Comparison of ENCODE assay signal across 9 cellular contexts in the genomic region with DNA sequence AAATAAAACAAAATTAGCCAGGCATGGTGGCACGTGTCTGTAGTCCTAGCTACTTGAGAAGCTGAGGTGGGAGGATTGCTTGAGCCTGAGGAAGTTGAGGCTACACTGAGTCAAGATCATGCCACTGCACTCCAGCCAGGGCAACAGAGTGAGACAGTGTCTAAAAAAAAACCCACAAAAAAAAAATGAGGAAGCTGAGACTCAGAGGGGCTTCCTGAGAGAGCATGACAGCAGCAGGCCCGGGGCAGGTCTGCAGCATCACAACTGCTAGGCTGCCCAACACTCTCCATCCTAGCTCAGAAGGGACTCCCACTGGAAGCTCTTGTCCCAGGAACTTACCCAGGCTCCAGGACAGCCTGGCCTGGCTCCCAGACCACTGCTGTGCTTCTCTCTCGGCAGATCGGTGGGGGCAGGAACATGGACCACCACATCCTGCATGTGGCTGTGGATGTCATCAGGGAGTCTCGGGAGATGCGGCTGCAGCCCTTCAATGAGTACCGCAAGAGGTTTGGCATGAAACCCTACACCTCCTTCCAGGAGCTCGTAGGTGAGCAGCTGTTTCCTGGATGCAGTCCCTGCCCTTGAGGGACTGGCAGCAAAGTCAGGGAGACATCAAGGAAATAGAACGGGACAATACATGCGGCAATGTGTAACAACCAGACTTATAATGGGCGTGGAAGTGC. TPM values are rescaled to one million over a fixed set of nuclear protein-coding genes. Genes with fewer than 3 reads are reported as not detected.
DNase-seq lines count a peak whose midpoint lies in the region; ATAC-seq and TF ChIP-seq lines count a peak whose summit lies in the region.
"Had no signal": no experiment of that assay in that cellular context is flagged by ENCODE, and none has a peak within 500 bp of the region (broad histone marks: within the 10 kb centered on the region; RNA-seq: fewer than 3 reads in every experiment).

No MANE protein-coding gene starts in this region.

- peaks cover 14% of the 10 kb centered on the region for H3K4me1 ChIP-seq in OCI-LY1 (ENCODE audit: insufficient read depth, low read length, severe bottlenecking)
- H3K4me1 ChIP-seq in lung (ENCODE audit: control insufficient read depth in 2 of 2, insufficient read depth in 2 of 2, low read length in 2 of 2): no peaks in the 10 kb centered on the region
- H3K4me1 ChIP-seq in A673 (ENCODE audit: insufficient read depth, low read length, poor library complexity, severe bottlenecking): no peaks in the 10 kb centered on the region
- H3K4me1 ChIP-seq: pancreas had no signal

- H3K27ac ChIP-seq in OCI-LY1 (ENCODE audit: low read depth, low read length, poor library complexity, severe bottlenecking) (no peak overlapping the region), lung (ENCODE audit: low read depth in 1 of 2, low read length in 1 of 2) (no peak overlapping the region), A673 (ENCODE audit: low read depth, low read length, poor library complexity, severe bottlenecking) (no peak overlapping the region)
- H3K27ac ChIP-seq: pancreas had no signal

- intact Hi-C loops in A673 (cut with micrococcal nuclease; ENCODE audit: unreplicated experiment): no loop called here

- CTCF ChIA-PET in A673 (lab: Charles Lee): no interaction called here

- H3K27me3 ChIP-seq in OCI-LY1 (ENCODE audit: insufficient read depth, low read length): no peaks in the 10 kb centered on the region; the same call in 1 of the 2 replicates
- no peaks in the 10 kb centered on the region for H3K27me3 ChIP-seq in lung (ENCODE audit: control insufficient read depth, insufficient read depth)
- H3K27me3 ChIP-seq in A673 (replicated peaks; ENCODE audit: insufficient read depth, low read depth, low read length, poor library complexity): peaks cover 17% of the 10 kb centered on the region
- H3K27me3 ChIP-seq: pancreas had no signal

- H3K4me3 ChIP-seq in OCI-LY1 (ENCODE audit: low read depth, low read length, poor library complexity, severe bottlenecking): no peak overlapping the region
- no peak overlapping the region for H3K4me3 ChIP-seq in lung
- no peak overlapping the region for H3K4me3 ChIP-seq in A673 (ENCODE audit: low read depth, low read length, poor library complexity, severe bottlenecking)
- H3K4me3 ChIP-seq: pancreas had no signal

- no peaks in the 10 kb centered on the region for H4K20me1 ChIP-seq in OCI-LY1 (ENCODE audit: insufficient read depth, low read length)

- POLR2A ChIA-PET in A673 (lab: Charles Lee; ENCODE audit: low non-redundant PET): no interaction called here

- TF ChIP-seq CTCF in OCI-LY1 (IDR thresholded peaks at IDR 0.05; ENCODE audit: low read length) (no peak), lung (IDR thresholded peaks at IDR 0.05; ENCODE audit: control extremely low read depth, extremely low read depth) (no peak), A673 (conservative IDR thresholded peaks at IDR 0.05; ENCODE audit: low read depth, low read length) (no peak)

- peak overlapping the region; percentile 30; the same call in 1 of the 2 replicates for H3K4me2 ChIP-seq in OCI-LY1 (ENCODE audit: low read length)

- no peak overlapping the region for H2AFZ ChIP-seq in OCI-LY1 (ENCODE audit: low read length)

- no peaks in the 10 kb centered on the region for H3F3A ChIP-seq in OCI-LY1 (ENCODE audit: insufficient read depth, low read length)

- peak; percentile 52 for ATAC-seq in GM18498 (IDR thresholded peaks at IDR 0.05; ENCODE audit: unreplicated experiment)
- peak; percentile 43 for ATAC-seq in HG03066 (IDR thresholded peaks at IDR 0.05; ENCODE audit: low read depth, unreplicated experiment)
- ATAC-seq in lung (ENCODE audit: insufficient read depth, low FRiP score): peak; percentile 42
- ATAC-seq in GM21723 (IDR thresholded peaks at IDR 0.05; ENCODE audit: unreplicated experiment): no peak

- H3K9me2 ChIP-seq in OCI-LY1 (ENCODE audit: low read depth, low read length): no peaks in the 10 kb centered on the region

- WGBS in lung, 2 donors: 25 to 37% methylated on average over 11 of the region's 11 CpGs

- no peak for DNase-seq in lung (ENCODE audit: low spot score)
- no peak for DNase-seq in A673 (ENCODE audit: low spot score)
- DNase-seq in NCI-H1694 treated with DMSO at 0.1 percent for 48 hours (lab: John Stamatoyannopoulos, UW): no peak
- DNase-seq in A172 (ENCODE audit: low spot score): no peak
- DNase-seq: pancreas had no signal

- no peaks in the 10 kb centered on the region for H3K9me3 ChIP-seq in OCI-LY1 (ENCODE audit: low read length)
- no peaks in the 10 kb centered on the region for H3K9me3 ChIP-seq in lung (ENCODE audit: control insufficient read depth in 2 of 2, insufficient read depth in 1 of 2, low read length in 1 of 2)
- H3K9me3 ChIP-seq in A673 (ENCODE audit: low read depth, low read length, poor library complexity, severe bottlenecking): no peaks in the 10 kb centered on the region
- H3K9me3 ChIP-seq: pancreas had no signal

- H3K36me3 ChIP-seq in OCI-LY1 (ENCODE audit: insufficient read depth, low read length) (no peaks in the 10 kb centered on the region), lung (ENCODE audit: control insufficient read depth in 2 of 2, insufficient read depth in 2 of 2, low read length in 2 of 2) (no peaks in the 10 kb centered on the region), A673 (ENCODE audit: insufficient read depth, low read length, poor library complexity, severe bottlenecking) (no peaks in the 10 kb centered on the region)
- H3K36me3 ChIP-seq: pancreas had no signal

- no peak overlapping the region for H3K9ac ChIP-seq in OCI-LY1 (ENCODE audit: low read length)

- no peaks in the 10 kb centered on the region for H3K79me2 ChIP-seq in OCI-LY1 (ENCODE audit: insufficient read depth, low read length)

- no TSS peak for BruUV-seq in A673 (replicated peaks; lab: Mats Ljungman, UMichigan)

RNA-seq across cellular contexts. Expression of a gene that starts 19.1 kb away (rescaled TPM):
- total RNA-seq in lung (10 to 100 TPM in 1 of 2 donors, 1 to 10 TPM in 1; 4.9 to 12.8 TPM), A673 (2021) (not detected in 2 replicates)
- polyA plus RNA-seq in lung: 1 to 10 TPM; 2.9 to 5.1 TPM
- 0.29 TPM in 1 of 2 replicates, not detected in the other for total RNA-seq in A172 (2014; rRNA removed; shearing (Covaris generic))
